ENCODE assay signal across 24 cellular contexts in the genomic region with DNA sequence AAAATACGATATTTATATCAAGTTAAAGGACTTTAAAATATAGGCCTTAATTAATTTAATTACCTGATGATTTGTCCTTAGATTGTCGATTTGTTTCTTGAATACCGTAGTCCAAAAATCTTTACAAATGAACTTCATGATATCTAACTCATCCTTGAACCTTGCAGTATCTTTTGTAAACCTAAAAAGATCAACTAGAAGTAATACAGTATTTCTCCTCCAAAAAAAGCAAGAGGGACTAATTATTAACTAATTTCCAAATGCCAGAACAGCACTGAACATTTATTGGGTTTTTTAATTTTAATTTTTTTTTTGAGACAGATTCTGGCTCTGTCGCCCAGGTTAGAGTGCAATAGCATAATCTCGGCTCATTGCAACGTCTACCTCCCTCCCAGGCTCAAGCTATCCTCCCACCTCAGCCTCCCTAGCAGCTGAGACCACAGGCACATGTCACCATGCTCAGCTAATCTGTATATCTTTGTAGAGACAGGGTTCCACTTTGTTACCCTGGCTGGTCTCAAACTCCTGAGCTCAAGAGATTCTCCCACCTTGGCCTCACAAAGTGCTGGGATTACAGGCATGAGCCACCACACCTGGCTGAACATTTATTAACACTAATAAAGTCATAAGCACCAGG. TPM values are rescaled to one million over a fixed set of nuclear protein-coding genes. Genes with fewer than 3 reads are reported as not detected.
A peak's percentile ranks its signal among the peaks of the same experiment; 100 is the strongest.
DNase-seq lines count a peak whose midpoint lies in the region; ATAC-seq, FAIRE-seq and TF ChIP-seq lines count a peak whose summit lies in the region.
"Had no signal": no experiment of that assay in that cellular context is flagged by ENCODE, and none has a peak within 500 bp of the region (broad histone marks: within the 10 kb centered on the region; RNA-seq: fewer than 3 reads in every experiment).

No MANE protein-coding gene starts in this region.

- no peak for TF ChIP-seq EP300 in HepG2 (IDR thresholded peaks at IDR 0.05; ENCODE audit: low read depth in 2 of 2, low read length in 2 of 2)
- no peak for TF ChIP-seq EP300 in HepG2 (CRISPR knock-in tag; IDR thresholded peaks at IDR 0.05; ENCODE audit: borderline replicate concordance)

- H4K20me1 ChIP-seq in HepG2 (ENCODE audit: insufficient read depth, low read length) = no peaks in the 10 kb centered on the region

- peaks cover 3% of the 10 kb centered on the region for H3K79me2 ChIP-seq in HepG2 (ENCODE audit: insufficient read depth, low read length)

- H3K4me3 ChIP-seq in endodermal cell (ENCODE audit: low read length) (peak overlapping the region; percentile 13), HepG2 (replicated peaks in 1 of 3; ENCODE audit: insufficient read depth in 1 of 3, low read depth in 2 of 3, low read length in 3 of 3) (no peak overlapping the region), right lobe of liver (peak overlapping the region in 1 of 3 donors; percentile 36), uterus (no peak overlapping the region)
- H3K4me3 ChIP-seq: BLaER1 had no signal

- peaks cover 68% of the 10 kb centered on the region for H3K36me3 ChIP-seq in endodermal cell (ENCODE audit: control insufficient read depth, insufficient read depth, low read length)
- peaks cover 37 to 78% of the 10 kb centered on the region in 2 experiments for H3K36me3 ChIP-seq in HepG2 (replicated peaks in 1 of 2; ENCODE audit: control insufficient read depth in 1 of 2, insufficient read depth in 2 of 2, low read length in 2 of 2)
- peaks cover 0 to 35% (median 15%) of the 10 kb centered on the region in 4 donors for H3K36me3 ChIP-seq in right lobe of liver
- H3K36me3 ChIP-seq in uterus = no peaks in the 10 kb centered on the region

- in situ Hi-C loops in HepG2 (cut with HindIII; ENCODE audit: extremely low pct_ligation_motif_present, low pct_unique_long_range_greater_than_20kb) = no loop called here

- FAIRE-seq in HepG2 (lab: Jason Lieb, UNC) = no peak
- FAIRE-seq: GM12891 had no signal

- no peak for DNase-seq in endodermal cell
- no peak for DNase-seq in HepG2 (ENCODE audit: low spot score)
- DNase-seq in right lobe of liver = no peak
- DNase-seq in GM10248 (ENCODE audit: extremely low spot score) = no peak
- no peak for DNase-seq in uterus
- DNase-seq in GM19238 (ENCODE audit: insufficient read length, low spot score) = no peak
- DNase-seq: 8988T; ACHN; BE2C; C1 segment of cervical spinal cord; CD4-positive, alpha-beta memory T cell; CD4-positive, CD25-positive, alpha-beta regulatory T cell; CD8-positive, alpha-beta memory T cell; COR-L47; DMS 273 treated with DMSO at 0.1 percent for 48 hours; DMS153; DMS53; DMS79; DND-41; EL; GDM1 had no signal

- no peaks in the 10 kb centered on the region for H3K27me3 Mint-ChIP-seq in endodermal cell (ENCODE audit: insufficient read depth)
- H3K27me3 Mint-ChIP-seq: CD4-positive, alpha-beta memory T cell; CD8-positive, alpha-beta memory T cell had no signal

- TF ChIP-seq RAD21 in HepG2 (CRISPR knock-in tag; IDR thresholded peaks at IDR 0.05) = no peak

- POLR2A ChIA-PET in HepG2 (lab: Yijun Ruan, JAX) (interaction anchor here (1.1 to 9.6 kb wide), 4 partner anchors 12 to 108 kb away, joined by 3 to 122 read pairs (median 4); a partner anchor contains a TSS), GM10248 (lab: Yijun Ruan, JAX) (no interaction called here)

- TF ChIP-seq CTCF in endodermal cell (conservative IDR thresholded peaks at IDR 0.05) (no peak), HepG2 (CRISPR knock-in tag; IDR thresholded peaks at IDR 0.05) (no peak), right lobe of liver (IDR thresholded peaks at IDR 0.05) (no peak), GM10248 (IDR thresholded peaks at IDR 0.05; ENCODE audit: control extremely low read depth, extremely low read depth, low read depth, missing control alignments) (no peak), uterus (IDR thresholded peaks at IDR 0.05) (no peak)

- no peak overlapping the region for H3K4me3 Mint-ChIP-seq in endodermal cell
- H3K4me3 Mint-ChIP-seq: CD14-positive monocyte; CD4-positive, alpha-beta memory T cell; CD4-positive, CD25-positive, alpha-beta regulatory T cell; CD8-positive, alpha-beta memory T cell had no signal

- WGBS in endodermal cell (ENCODE audit: insufficient coverage in 1 of 2, insufficient read length in 1 of 2), 2 experiments = 80 to 95% methylated on average over 1 to 5 of the region's 6 CpGs
- WGBS in HepG2 (ENCODE audit: low lambda C conversion rate) = 85% methylated on average over 6 of the region's 6 CpGs
- WGBS in right lobe of liver (ENCODE audit: insufficient coverage, low coverage, low lambda C conversion rate, missing lambda C conversion rate) = 30% methylated on average over 6 of the region's 6 CpGs

- H2AFZ ChIP-seq in HepG2 (ENCODE audit: low read length) = no peak overlapping the region

- H3K4me2 ChIP-seq in HepG2 (ENCODE audit: low read depth, low read length) = no peak overlapping the region
- H3K4me2 ChIP-seq: BLaER1 had no signal

- H3K4me1 ChIP-seq in endodermal cell (ENCODE audit: control insufficient read depth, insufficient read depth, low read length) = no peaks in the 10 kb centered on the region
- peaks cover 6% of the 10 kb centered on the region for H3K4me1 ChIP-seq in HepG2 (ENCODE audit: insufficient read depth, low read length)
- H3K4me1 ChIP-seq in right lobe of liver = peaks cover 0 to 32% (median 11%) of the 10 kb centered on the region in 4 donors
- no peaks in the 10 kb centered on the region for H3K4me1 ChIP-seq in uterus
- H3K4me1 ChIP-seq: BE2C, BLaER1 had no signal

- no peak overlapping the region for H3K27ac ChIP-seq in endodermal cell (ENCODE audit: low read depth, low read length)
- H3K27ac ChIP-seq in HepG2 (ENCODE audit: extremely low read length, insufficient read depth, low read length) = no peak overlapping the region
- peak overlapping the region in 2 of 3 donors; percentile 34 to 67 for H3K27ac ChIP-seq in right lobe of liver
- no peak overlapping the region for H3K27ac ChIP-seq in uterus
- H3K27ac ChIP-seq: BLaER1 had no signal

- H3K9me3 ChIP-seq in endodermal cell (ENCODE audit: control insufficient read depth, low read length) (peaks cover 6% of the 10 kb centered on the region), HepG2 (ENCODE audit: low read length) (no peaks in the 10 kb centered on the region), right lobe of liver (no peaks in the 10 kb centered on the region), uterus (no peaks in the 10 kb centered on the region)
- H3K9me3 ChIP-seq: BE2C, BLaER1 had no signal

- H3K4me1 Mint-ChIP-seq in endodermal cell = peaks cover 10% of the 10 kb centered on the region

- intact Hi-C loops in HepG2 (cut with micrococcal nuclease; ENCODE audit: unreplicated experiment) = no loop called here
- intact Hi-C loops in right lobe of liver (cut with DNase I) = no loop called here
- intact Hi-C loops in uterus (cut with DNase I; ENCODE audit: low total_unique reads) = no loop called here

- ATAC-seq in HepG2 (no peak), right lobe of liver (peak; percentile 20 to 62 (median 38))

- BruUV-seq in HepG2 (replicated peaks; lab: Mats Ljungman, UMichigan) = no TSS peak

- H3K9me3 Mint-ChIP-seq in endodermal cell = no peaks in the 10 kb centered on the region
- H3K9me3 Mint-ChIP-seq: CD4-positive, alpha-beta memory T cell; CD4-positive, CD25-positive, alpha-beta regulatory T cell; CD8-positive, alpha-beta memory T cell had no signal

- H3K27ac Mint-ChIP-seq in endodermal cell = no peak overlapping the region
- H3K27ac Mint-ChIP-seq: CD4-positive, CD25-positive, alpha-beta regulatory T cell had no signal

- no peak for TF ChIP-seq POLR2A in HepG2 (IDR thresholded peaks at IDR 0.05; ENCODE audit: insufficient read depth in 1 of 2, low read depth in 2 of 2, low read length in 2 of 2)
- no peak for TF ChIP-seq POLR2A in right lobe of liver (IDR thresholded peaks at IDR 0.05)
- TF ChIP-seq POLR2A in uterus (IDR thresholded peaks at IDR 0.05) = no peak

- CTCF ChIA-PET in HepG2 (lab: Yijun Ruan, JAX; ENCODE audit: low intra/inter-chr PET ratio, low total read pairs) = no interaction called here
- CTCF ChIA-PET in GM10248 (lab: Yijun Ruan, JAX) = interaction anchor here (1.5 kb wide), 1 partner anchor 9 kb away, joined by 5 read pairs; no protein-coding TSS in a partner anchor

- H3K36me3 Mint-ChIP-seq in endodermal cell (ENCODE audit: low read depth) = peaks cover 53% of the 10 kb centered on the region

- H3K27me3 ChIP-seq in endodermal cell (ENCODE audit: control insufficient read depth, insufficient read depth, low read length, poor library complexity, severe bottlenecking) (no peaks in the 10 kb centered on the region), HepG2 (ENCODE audit: control insufficient read depth in 1 of 2, insufficient read depth in 2 of 2, low read length in 2 of 2) (no peaks in the 10 kb centered on the region), right lobe of liver (no peaks in the 10 kb centered on the region), uterus (no peaks in the 10 kb centered on the region)
- H3K27me3 ChIP-seq: BE2C, BLaER1 had no signal

- H3K9ac ChIP-seq in endodermal cell (ENCODE audit: extremely low read depth, low read length, poor library complexity, severe bottlenecking) (no peak overlapping the region), HepG2 (ENCODE audit: insufficient read depth, low read depth, low read length) (no peak overlapping the region)
- H3K9ac ChIP-seq: BLaER1 had no signal

RNA-seq across cellular contexts. Expression of a gene that starts 11.8 kb away (rescaled TPM):
- total RNA-seq in endodermal cell = 10 to 100 TPM; 24.5 to 27.2 TPM
- polyA plus RNA-seq in endodermal cell (2013, experiment 1 of 2) = 19.1 TPM
- 18.7 TPM for polyA plus RNA-seq in endodermal cell (2013, experiment 2 of 2)
- total RNA-seq in HepG2 (2016; rRNA removed; fragmentation: Illumina TruSeq; extraction: Trizol) = 51.2 and 77.5 TPM in 2 replicates
- total RNA-seq in HepG2 (2016; cell fraction: cytosol; rRNA removed; fragmentation: Illumina TruSeq; extraction: Trizol; ENCODE audit: low read depth) = 9.2 and 9.8 TPM in 2 replicates
- 48.6 and 74.0 TPM in 2 replicates for total RNA-seq in HepG2 (2016; cell fraction: insoluble cytoplasmic fraction; rRNA removed; fragmentation: Illumina TruSeq; extraction: Trizol)
- total RNA-seq in HepG2 (2016; cell fraction: membrane; rRNA removed; fragmentation: Illumina TruSeq; extraction: Trizol) = 22.7 and 27.3 TPM in 2 replicates
- 47.2 and 50.6 TPM in 2 replicates for total RNA-seq in HepG2 (2016; cell fraction: nucleus; rRNA removed; fragmentation: Illumina TruSeq; extraction: Trizol)
- polyA plus RNA-seq in HepG2 (2011; rRNA removed) = 29.8 and 34.3 TPM in 2 replicates
- 19.3 and 27.7 TPM in 2 replicates for polyA plus RNA-seq in HepG2 (2011; cell fraction: cytosol; rRNA removed)
- 37.2 and 38.5 TPM in 2 replicates for polyA plus RNA-seq in HepG2 (2011; cell fraction: nucleus; rRNA removed)
- 35.0 and 40.6 TPM in 2 replicates for polyA plus RNA-seq in HepG2 (2012)
- 3.4 and 3.5 TPM in 2 replicates for polyA plus RNA-seq in HepG2 (2016; cell fraction: cytosol; fragmentation: Illumina TruSeq; extraction: Trizol; ENCODE audit: low read depth)
- polyA plus RNA-seq in HepG2 (2016; cell fraction: insoluble cytoplasmic fraction; fragmentation: Illumina TruSeq; extraction: Trizol; ENCODE audit: low read depth) = 65.3 and 70.4 TPM in 2 replicates
- polyA plus RNA-seq in HepG2 (2016; cell fraction: membrane; fragmentation: Illumina TruSeq; extraction: Trizol; ENCODE audit: low read depth) = 13.6 and 13.7 TPM in 2 replicates
- polyA plus RNA-seq in HepG2 (2016; cell fraction: nucleus; fragmentation: Illumina TruSeq; extraction: Trizol; ENCODE audit: insufficient read depth, low read depth) = 67.7 and 73.9 TPM in 2 replicates
- polyA minus RNA-seq in HepG2 (2011; rRNA and poly(A)+ RNA removed; ENCODE audit: low replicate concordance) = 12.1 and 22.6 TPM in 2 replicates
- polyA minus RNA-seq in HepG2 (2011; cell fraction: cytosol; rRNA and poly(A)+ RNA removed) = 23.4 and 31.4 TPM in 2 replicates
- polyA minus RNA-seq in HepG2 (2011; cell fraction: nucleus; rRNA and poly(A)+ RNA removed) = 55.9 and 62.2 TPM in 2 replicates
- 10 to 100 TPM; 11.4 to 26.9 (median 15.1) TPM for total RNA-seq in right lobe of liver
- total RNA-seq in uterus = 10 to 100 TPM; 25.3 to 59.0 (median 27.9) TPM

RNA-seq across cellular contexts. Expression of a gene that starts 16.7 kb away (rescaled TPM):
- 100 to 1,000 TPM; 122 to 148 TPM for total RNA-seq in endodermal cell
- polyA plus RNA-seq in endodermal cell (2013, experiment 1 of 2) = 110 TPM
- 89.9 TPM for polyA plus RNA-seq in endodermal cell (2013, experiment 2 of 2)
- total RNA-seq in HepG2 (2016; rRNA removed; fragmentation: Illumina TruSeq; extraction: Trizol) = 110 and 214 TPM in 2 replicates
- 47.1 and 48.8 TPM in 2 replicates for total RNA-seq in HepG2 (2016; cell fraction: cytosol; rRNA removed; fragmentation: Illumina TruSeq; extraction: Trizol; ENCODE audit: low read depth)
- total RNA-seq in HepG2 (2016; cell fraction: insoluble cytoplasmic fraction; rRNA removed; fragmentation: Illumina TruSeq; extraction: Trizol) = 105 and 215 TPM in 2 replicates
- 22.0 and 26.0 TPM in 2 replicates for total RNA-seq in HepG2 (2016; cell fraction: membrane; rRNA removed; fragmentation: Illumina TruSeq; extraction: Trizol)
- 407 and 445 TPM in 2 replicates for total RNA-seq in HepG2 (2016; cell fraction: nucleus; rRNA removed; fragmentation: Illumina TruSeq; extraction: Trizol)
- polyA plus RNA-seq in HepG2 (2011; rRNA removed) = 58.0 and 58.6 TPM in 2 replicates
- polyA plus RNA-seq in HepG2 (2011; cell fraction: cytosol; rRNA removed) = 22.1 and 29.7 TPM in 2 replicates
- 315 and 430 TPM in 2 replicates for polyA plus RNA-seq in HepG2 (2011; cell fraction: nucleus; rRNA removed)
- polyA plus RNA-seq in HepG2 (2012) = 184 and 252 TPM in 2 replicates
- 4.4 and 5.0 TPM in 2 replicates for polyA plus RNA-seq in HepG2 (2016; cell fraction: cytosol; fragmentation: Illumina TruSeq; extraction: Trizol; ENCODE audit: low read depth)
- 155 and 157 TPM in 2 replicates for polyA plus RNA-seq in HepG2 (2016; cell fraction: insoluble cytoplasmic fraction; fragmentation: Illumina TruSeq; extraction: Trizol; ENCODE audit: low read depth)
- polyA plus RNA-seq in HepG2 (2016; cell fraction: membrane; fragmentation: Illumina TruSeq; extraction: Trizol; ENCODE audit: low read depth) = 13.0 and 14.4 TPM in 2 replicates
- 1,319 and 1,369 TPM in 2 replicates for polyA plus RNA-seq in HepG2 (2016; cell fraction: nucleus; fragmentation: Illumina TruSeq; extraction: Trizol; ENCODE audit: insufficient read depth, low read depth)
- polyA minus RNA-seq in HepG2 (2011; rRNA and poly(A)+ RNA removed; ENCODE audit: low replicate concordance) = 19.2 and 20.9 TPM in 2 replicates
- 15.5 and 21.0 TPM in 2 replicates for polyA minus RNA-seq in HepG2 (2011; cell fraction: cytosol; rRNA and poly(A)+ RNA removed)
- 311 and 317 TPM in 2 replicates for polyA minus RNA-seq in HepG2 (2011; cell fraction: nucleus; rRNA and poly(A)+ RNA removed)
- total RNA-seq in right lobe of liver = 10 to 100 TPM; 12.2 to 42.0 (median 23.8) TPM
- total RNA-seq in uterus = 10 to 100 TPM; 17.9 to 79.0 (median 39.2) TPM

RNA-seq across cellular contexts. Expression of a gene that starts 44.2 kb away (rescaled TPM):
- 10 to 100 TPM; 35.2 to 41.7 TPM for total RNA-seq in endodermal cell
- 31.8 TPM for polyA plus RNA-seq in endodermal cell (2013, experiment 1 of 2)
- 29.3 TPM for polyA plus RNA-seq in endodermal cell (2013, experiment 2 of 2)
- 110 and 160 TPM in 2 replicates for total RNA-seq in HepG2 (2016; rRNA removed; fragmentation: Illumina TruSeq; extraction: Trizol)
- 22.5 and 24.2 TPM in 2 replicates for total RNA-seq in HepG2 (2016; cell fraction: cytosol; rRNA removed; fragmentation: Illumina TruSeq; extraction: Trizol; ENCODE audit: low read depth)
- total RNA-seq in HepG2 (2016; cell fraction: insoluble cytoplasmic fraction; rRNA removed; fragmentation: Illumina TruSeq; extraction: Trizol) = 118 and 174 TPM in 2 replicates
- total RNA-seq in HepG2 (2016; cell fraction: membrane; rRNA removed; fragmentation: Illumina TruSeq; extraction: Trizol) = 29.0 and 39.1 TPM in 2 replicates
- total RNA-seq in HepG2 (2016; cell fraction: nucleus; rRNA removed; fragmentation: Illumina TruSeq; extraction: Trizol) = 61.9 and 71.2 TPM in 2 replicates
- 33.8 and 54.8 TPM in 2 replicates for polyA plus RNA-seq in HepG2 (2011; rRNA removed)
- polyA plus RNA-seq in HepG2 (2011; cell fraction: cytosol; rRNA removed) = 31.5 and 34.6 TPM in 2 replicates
- 39.5 and 46.0 TPM in 2 replicates for polyA plus RNA-seq in HepG2 (2011; cell fraction: nucleus; rRNA removed)
- 18.1 and 33.2 TPM in 2 replicates for polyA plus RNA-seq in HepG2 (2012)
- 9.8 and 9.9 TPM in 2 replicates for polyA plus RNA-seq in HepG2 (2016; cell fraction: cytosol; fragmentation: Illumina TruSeq; extraction: Trizol; ENCODE audit: low read depth)
- 134 and 143 TPM in 2 replicates for polyA plus RNA-seq in HepG2 (2016; cell fraction: insoluble cytoplasmic fraction; fragmentation: Illumina TruSeq; extraction: Trizol; ENCODE audit: low read depth)
- polyA plus RNA-seq in HepG2 (2016; cell fraction: membrane; fragmentation: Illumina TruSeq; extraction: Trizol; ENCODE audit: low read depth) = 15.6 and 17.8 TPM in 2 replicates
- 90.7 and 93.9 TPM in 2 replicates for polyA plus RNA-seq in HepG2 (2016; cell fraction: nucleus; fragmentation: Illumina TruSeq; extraction: Trizol; ENCODE audit: insufficient read depth, low read depth)
- polyA minus RNA-seq in HepG2 (2011; rRNA and poly(A)+ RNA removed; ENCODE audit: low replicate concordance) = 9.5 and 15.9 TPM in 2 replicates
- polyA minus RNA-seq in HepG2 (2011; cell fraction: cytosol; rRNA and poly(A)+ RNA removed) = 14.1 and 16.6 TPM in 2 replicates
- polyA minus RNA-seq in HepG2 (2011; cell fraction: nucleus; rRNA and poly(A)+ RNA removed) = 42.9 and 52.1 TPM in 2 replicates
- total RNA-seq in right lobe of liver = 1 to 10 TPM; 3.4 to 9.9 (median 6.0) TPM
- total RNA-seq in uterus = 10 to 100 TPM; 11.3 to 53.2 (median 28.2) TPM

RNA-seq across cellular contexts. Expression of a gene that starts 55.3 kb away (rescaled TPM):
- total RNA-seq in endodermal cell = 10 to 100 TPM; 58.5 to 89.7 TPM
- polyA plus RNA-seq in endodermal cell (2013, experiment 1 of 2) = 54.0 TPM
- polyA plus RNA-seq in endodermal cell (2013, experiment 2 of 2) = 52.2 TPM
- 887 and 1,365 TPM in 2 replicates for total RNA-seq in HepG2 (2016; rRNA removed; fragmentation: Illumina TruSeq; extraction: Trizol)
- total RNA-seq in HepG2 (2016; cell fraction: cytosol; rRNA removed; fragmentation: Illumina TruSeq; extraction: Trizol; ENCODE audit: low read depth) = 59.6 and 60.8 TPM in 2 replicates
- total RNA-seq in HepG2 (2016; cell fraction: insoluble cytoplasmic fraction; rRNA removed; fragmentation: Illumina TruSeq; extraction: Trizol) = 902 and 1,277 TPM in 2 replicates
- total RNA-seq in HepG2 (2016; cell fraction: membrane; rRNA removed; fragmentation: Illumina TruSeq; extraction: Trizol) = 219 and 221 TPM in 2 replicates
- total RNA-seq in HepG2 (2016; cell fraction: nucleus; rRNA removed; fragmentation: Illumina TruSeq; extraction: Trizol) = 448 and 490 TPM in 2 replicates
- 372 and 403 TPM in 2 replicates for polyA plus RNA-seq in HepG2 (2011; rRNA removed)
- polyA plus RNA-seq in HepG2 (2011; cell fraction: cytosol; rRNA removed) = 263 and 365 TPM in 2 replicates
- polyA plus RNA-seq in HepG2 (2011; cell fraction: nucleus; rRNA removed) = 164 TPM in 2 replicates
- polyA plus RNA-seq in HepG2 (2012) = 336 and 361 TPM in 2 replicates
- polyA plus RNA-seq in HepG2 (2016; cell fraction: cytosol; fragmentation: Illumina TruSeq; extraction: Trizol; ENCODE audit: low read depth) = 11.9 and 12.8 TPM in 2 replicates
- 491 and 533 TPM in 2 replicates for polyA plus RNA-seq in HepG2 (2016; cell fraction: insoluble cytoplasmic fraction; fragmentation: Illumina TruSeq; extraction: Trizol; ENCODE audit: low read depth)
- polyA plus RNA-seq in HepG2 (2016; cell fraction: membrane; fragmentation: Illumina TruSeq; extraction: Trizol; ENCODE audit: low read depth) = 53.5 and 58.9 TPM in 2 replicates
- polyA plus RNA-seq in HepG2 (2016; cell fraction: nucleus; fragmentation: Illumina TruSeq; extraction: Trizol; ENCODE audit: insufficient read depth, low read depth) = 175 and 191 TPM in 2 replicates
- polyA minus RNA-seq in HepG2 (2011; rRNA and poly(A)+ RNA removed; ENCODE audit: low replicate concordance) = 120 and 863 TPM in 2 replicates
- polyA minus RNA-seq in HepG2 (2011; cell fraction: cytosol; rRNA and poly(A)+ RNA removed) = 860 and 1,029 TPM in 2 replicates
- 974 and 1,148 TPM in 2 replicates for polyA minus RNA-seq in HepG2 (2011; cell fraction: nucleus; rRNA and poly(A)+ RNA removed)
- 100 to 1,000 TPM in 2 of 6 experiments, 10 to 100 TPM in 4; 69.2 to 107 (median 88.1) TPM for total RNA-seq in right lobe of liver
- 100 to 1,000 TPM; 133 to 322 (median 231) TPM for total RNA-seq in uterus

Comparison
In these comparisons a context has a peak if more than half of its experiments do, and no peak if none do; other contexts are left out.
1. H3K27ac ChIP-seq: peak in right lobe of liver (2 of 3); none in endodermal cell (single experiment), HepG2 (single experiment) and uterus (0 of 2).